Comparison of ENCODE assay signal across 10 cellular contexts in the genomic region with DNA sequence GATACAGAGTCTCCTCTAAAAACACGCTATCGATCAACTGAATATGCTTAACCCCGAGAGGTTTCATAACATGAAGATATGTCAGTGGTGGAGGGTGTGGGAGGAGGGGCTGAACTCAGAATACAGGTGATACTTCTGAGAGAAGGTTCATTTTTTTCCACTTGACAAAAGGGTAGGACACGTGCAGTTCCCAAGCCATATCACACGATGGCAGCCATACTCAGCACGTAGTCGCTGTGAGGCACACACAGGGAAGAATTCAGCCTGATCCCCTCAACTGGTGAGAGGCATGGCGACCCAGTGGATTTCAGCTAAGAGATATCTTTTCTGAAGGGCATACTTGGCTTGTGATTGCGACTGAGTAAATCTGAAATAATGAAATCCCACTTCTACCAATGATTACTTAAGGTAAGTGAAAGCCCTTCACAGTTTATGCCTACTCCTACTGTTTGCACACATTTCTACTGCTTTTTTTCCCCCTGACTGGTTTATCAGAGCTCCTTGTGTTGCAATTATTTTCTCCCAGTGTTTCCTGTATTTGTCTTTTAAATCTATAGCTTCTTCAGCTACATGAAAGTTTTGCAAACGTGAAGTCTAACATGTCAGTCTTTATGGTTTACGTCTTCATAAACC.
A peak's percentile ranks its signal among the peaks of the same experiment; 100 is the strongest.
DNase-seq lines count a peak whose midpoint lies in the region; ATAC-seq, FAIRE-seq and TF ChIP-seq lines count a peak whose summit lies in the region.
"Had no signal": no experiment of that assay in that cellular context is flagged by ENCODE, and none has a peak within 500 bp of the region (broad histone marks: within the 10 kb centered on the region; RNA-seq: fewer than 3 reads in every experiment).

No MANE protein-coding gene starts in this region.

- intact Hi-C loops in ascending aorta (cut with DNase I), result no loop called here

- no peak overlapping the region for H3K4me3 Mint-ChIP-seq in stimulated activated naive CD8-positive, alpha-beta T cell treated with anti-CD3 and anti-CD28 coated beads, Interleukin-15, amount 100 ng/mL, for 72 hours
- H3K4me3 Mint-ChIP-seq: natural killer cell, T-cell had no signal

- DNase-seq in D721Med (ENCODE audit: insufficient read length, low spot score) (no peak), NCI-H1092 (lab: John Stamatoyannopoulos, UW) (peak; percentile 57), UCSD-AML1 (lab: John Stamatoyannopoulos, UW; ENCODE audit: unreplicated experiment) (peak; percentile 32), hepatic stellate cell (ENCODE audit: low spot score) (peak; percentile 24), ascending aorta (ENCODE audit: low spot score in 2 of 2) (no peak)
- no peak for DNase-seq in stimulated activated naive CD8-positive, alpha-beta T cell treated with anti-CD3 and anti-CD28 coated beads, Interleukin-15, amount 100 ng/mL, for 72 hours
- DNase-seq: natural killer cell had no signal

- H3K36me3 ChIP-seq in ascending aorta, result no peaks in the 10 kb centered on the region

- no peaks in the 10 kb centered on the region for H3K27me3 ChIP-seq in ascending aorta

- no peaks in the 10 kb centered on the region for H3K4me1 Mint-ChIP-seq in stimulated activated naive CD8-positive, alpha-beta T cell treated with anti-CD3 and anti-CD28 coated beads, Interleukin-15, amount 100 ng/mL, for 72 hours
- H3K4me1 Mint-ChIP-seq: natural killer cell had no signal

- H3K27ac ChIP-seq in ascending aorta, result no peak overlapping the region

- FAIRE-seq in D721Med (lab: Jason Lieb, UNC), result peak; percentile 88

- H3K9me3 Mint-ChIP-seq in stimulated activated naive CD8-positive, alpha-beta T cell treated with anti-CD3 and anti-CD28 coated beads, Interleukin-15, amount 100 ng/mL, for 72 hours, result no peaks in the 10 kb centered on the region
- H3K9me3 Mint-ChIP-seq: natural killer cell, T-cell had no signal

- no peak overlapping the region for H3K4me3 ChIP-seq in ascending aorta

- no peaks in the 10 kb centered on the region for H3K4me1 ChIP-seq in ascending aorta

- ATAC-seq in GM21360 (IDR thresholded peaks at IDR 0.05; ENCODE audit: unreplicated experiment) (peak; percentile 73), GM19023 (IDR thresholded peaks at IDR 0.05; ENCODE audit: unreplicated experiment) (no peak)
- peak; percentile 55 for ATAC-seq in stimulated activated naive CD8-positive, alpha-beta T cell treated with anti-CD3 and anti-CD28 coated beads, Interleukin-15, amount 100 ng/mL, for 72 hours

- H3K27me3 Mint-ChIP-seq in stimulated activated naive CD8-positive, alpha-beta T cell treated with anti-CD3 and anti-CD28 coated beads, Interleukin-15, amount 100 ng/mL, for 72 hours, result peaks cover 49% of the 10 kb centered on the region

- no peak overlapping the region for H3K27ac Mint-ChIP-seq in stimulated activated naive CD8-positive, alpha-beta T cell treated with anti-CD3 and anti-CD28 coated beads, Interleukin-15, amount 100 ng/mL, for 72 hours
- H3K27ac Mint-ChIP-seq: natural killer cell, T-cell had no signal

- TF ChIP-seq CTCF in D721Med (IDR thresholded peaks at IDR 0.05; ENCODE audit: insufficient read depth, missing control alignments), result peak; percentile 67
- TF ChIP-seq CTCF in ascending aorta (IDR thresholded peaks at IDR 0.05), result peak in 1 of 3 experiments; percentile 22

- H3K9me3 ChIP-seq in ascending aorta, result no peaks in the 10 kb centered on the region

Comparison
In these comparisons a context has a peak if more than half of its experiments do, and no peak if none do; other contexts are left out.
1. DNase-seq: peak in NCI-H1092 (single experiment), UCSD-AML1 (single experiment) and hepatic stellate cell (single experiment); none in D721Med (single experiment), stimulated activated naive CD8-positive, alpha-beta T cell treated with anti-CD3 and anti-CD28 coated beads, Interleukin-15, amount 100 ng/mL, for 72 hours (0 of 2) and ascending aorta (0 of 2).